ENCODE assay signal across 8 cellular contexts in genomic region chr22:19524170-19525115, GRCh38. TPM values are rescaled to one million over a fixed set of nuclear protein-coding genes. Genes with fewer than 3 reads are reported as not detected.
DNase-seq lines count a peak whose midpoint lies in the region; ATAC-seq and TF ChIP-seq lines count a peak whose summit lies in the region.

TSS of gene CLDN5 (minus strand) at chr22:19524410. CDS start at chr22:19524255, 155 bp downstream.

- peak within 1 kb of the TSS; percentile 17 for H3K4me3 ChIP-seq in colonic mucosa
- H3K4me3 ChIP-seq in lung = peak within 1 kb of the TSS; percentile 66
- peak within 1 kb of the TSS in 3 of 4 donors; percentile 17 to 43 (median 17) for H3K4me3 ChIP-seq in tibial nerve

- ATAC-seq in lung (ENCODE audit: insufficient read depth, low FRiP score) = peak; percentile 51

- no peaks in the 10 kb centered on the region for H3K9me3 ChIP-seq in colonic mucosa
- H3K9me3 ChIP-seq in lung (ENCODE audit: control insufficient read depth in 2 of 2, insufficient read depth in 1 of 2, low read length in 1 of 2) = peaks cover 0 to 5% of the 10 kb centered on the region in 2 donors
- no peaks in the 10 kb centered on the region for H3K9me3 ChIP-seq in tibial nerve

- H3K27ac Mint-ChIP-seq in Calu3 (ENCODE audit: unreplicated experiment) = no peak within 1 kb of the TSS

- peak within 1 kb of the TSS; percentile 17 for H3K4me3 Mint-ChIP-seq in Calu3 (ENCODE audit: low read depth, unreplicated experiment)

- H3K36me3 ChIP-seq in colonic mucosa = no peaks in the 10 kb centered on the region
- peaks cover 0 to 6% of the 10 kb centered on the region in 2 donors for H3K36me3 ChIP-seq in lung (ENCODE audit: control insufficient read depth in 2 of 2, insufficient read depth in 2 of 2, low read length in 2 of 2)
- no peaks in the 10 kb centered on the region for H3K36me3 ChIP-seq in tibial nerve

- no peak for DNase-seq in Calu3
- peak; percentile 77 for DNase-seq in NCI-H2107 (lab: John Stamatoyannopoulos, UW)
- DNase-seq in colonic mucosa = no peak
- DNase-seq in lung (ENCODE audit: low spot score) = no peak
- DNase-seq in tibial nerve (ENCODE audit: low spot score in 2 of 2) = no peak
- DNase-seq in Kasumi-1 (lab: John Stamatoyannopoulos, UW) = no peak
- no peak for DNase-seq in HCEC 1CT
- no peak for DNase-seq in SIG-M5 (lab: John Stamatoyannopoulos, UW)

- BruUV-seq in Calu3 (replicated peaks; lab: Mats Ljungman, UMichigan) = no TSS peak

- H3K4me1 ChIP-seq in colonic mucosa (no peaks in the 10 kb centered on the region), lung (ENCODE audit: control insufficient read depth in 2 of 2, insufficient read depth in 2 of 2, low read length in 2 of 2) (peaks cover 5 to 22% of the 10 kb centered on the region in 2 donors), tibial nerve (peaks cover 0 to 22% (median 0%) of the 10 kb centered on the region in 4 donors)

- H3K27me3 ChIP-seq in colonic mucosa (peaks cover 30% of the 10 kb centered on the region), lung (ENCODE audit: control insufficient read depth, insufficient read depth) (peaks cover 6% of the 10 kb centered on the region), tibial nerve (peaks cover 0 to 50% of the 10 kb centered on the region in 2 donors)

- intact Hi-C loops in Calu3 (cut with micrococcal nuclease; ENCODE audit: unreplicated experiment) = no loop called here
- intact Hi-C loops in colonic mucosa (cut with DNase I) = no loop called here

- peak in 1 of 2 donors; percentile 23 for TF ChIP-seq EP300 in tibial nerve (IDR thresholded peaks at IDR 0.05)

- peaks cover 45% of the 10 kb centered on the region for H3K27me3 Mint-ChIP-seq in Calu3 (ENCODE audit: unreplicated experiment)

- peaks cover 8% of the 10 kb centered on the region for H3K36me3 Mint-ChIP-seq in Calu3 (ENCODE audit: insufficient read depth, unreplicated experiment)

- TF ChIP-seq CTCF in Calu3 (IDR thresholded peaks at IDR 0.05; ENCODE audit: unreplicated experiment) = no peak
- TF ChIP-seq CTCF in colonic mucosa (IDR thresholded peaks at IDR 0.05) = no peak
- no peak for TF ChIP-seq CTCF in lung (IDR thresholded peaks at IDR 0.05; ENCODE audit: control extremely low read depth, extremely low read depth)
- no peak for TF ChIP-seq CTCF in tibial nerve (IDR thresholded peaks at IDR 0.05)

- no peaks in the 10 kb centered on the region for H3K9me3 Mint-ChIP-seq in Calu3 (ENCODE audit: low read depth, unreplicated experiment)

- TF ChIP-seq POLR2A in tibial nerve (IDR thresholded peaks at IDR 0.05) = peak in 1 of 2 donors; percentile 34

- peak within 1 kb of the TSS in 1 of 2 donors; percentile 24 for H3K9ac ChIP-seq in colonic mucosa (ENCODE audit: low read depth in 2 of 2, low read length in 2 of 2)

- H3K27ac ChIP-seq in colonic mucosa = no peak within 1 kb of the TSS
- peak within 1 kb of the TSS; percentile 85 to 94 for H3K27ac ChIP-seq in lung (ENCODE audit: low read depth in 1 of 2, low read length in 1 of 2)
- H3K27ac ChIP-seq in tibial nerve = peak within 1 kb of the TSS in 2 of 4 donors; percentile 22 to 72

- WGBS in lung, 2 donors = 3 to 5% methylated on average over 62 to 69 of the region's 69 CpGs
- WGBS in tibial nerve, 2 donors = 4 to 11% methylated on average over 22 to 25 of the region's 69 CpGs

- CTCF ChIA-PET in Calu3 (lab: Charles Lee) = no interaction called here

- no peaks in the 10 kb centered on the region for H3K4me1 Mint-ChIP-seq in Calu3 (ENCODE audit: low read depth, unreplicated experiment)

RNA-seq across cellular contexts. Expression of gene CLDN5, which starts in this region (rescaled TPM):
- total RNA-seq in Calu3 (2022) (not detected in 2 replicates), colonic mucosa (10 to 100 TPM; 10.4 to 31.0 TPM), lung (100 to 1,000 TPM; 157 to 322 TPM), tibial nerve (100 to 1,000 TPM; 102 to 226 (median 170) TPM)
- polyA plus RNA-seq in lung = 100 to 1,000 TPM; 406 to 548 TPM

Comparison
In these comparisons a context has a peak if more than half of its experiments do, and no peak if none do; other contexts are left out.
1. RNA of gene CLDN5 (total RNA-seq): 157 to 322 TPM in lung, 102 to 226 TPM in tibial nerve and 10.4 to 31.0 TPM in colonic mucosa; not detected in Calu3; every median in the first group is over 10 times any median in the second.
2. Peak in every context shown above with its lines, with median percentiles within 50 percentile points of each other: H3K4me3 ChIP-seq.